Comparison of ENCODE assay signal across 14 cellular contexts in the genomic region with DNA sequence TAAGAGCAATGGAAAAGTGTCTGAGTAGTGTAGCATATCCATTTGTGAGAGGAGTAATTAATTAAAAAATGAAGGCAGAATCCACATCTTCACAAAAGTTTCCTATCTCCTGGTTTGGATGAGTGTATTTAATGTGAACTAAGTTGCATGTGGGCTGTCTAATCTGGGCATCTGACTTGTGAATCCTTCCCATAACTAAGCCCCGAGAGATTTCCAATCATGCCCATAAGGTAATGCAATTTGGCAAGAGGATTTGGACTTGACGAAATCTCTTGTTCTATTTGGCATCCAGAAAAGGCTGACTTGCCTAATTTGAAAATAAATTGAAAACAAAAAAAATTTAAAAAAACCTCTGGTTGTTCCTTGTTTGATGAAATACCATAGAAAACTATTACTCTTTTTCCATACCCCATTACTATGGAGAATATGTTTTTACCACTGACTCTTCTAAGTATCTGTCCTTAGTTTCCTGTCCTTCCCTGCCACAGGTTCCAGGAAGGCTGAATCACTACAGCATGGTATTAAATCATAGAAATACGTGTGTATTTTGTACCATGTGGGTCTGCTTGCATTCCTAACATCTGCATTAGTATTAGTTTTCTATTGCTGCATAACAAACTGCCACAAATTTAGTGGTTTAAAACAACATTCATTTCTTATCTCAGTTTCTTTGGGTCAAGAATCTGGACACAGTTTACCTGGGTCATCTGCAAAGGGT. TPM values are rescaled to one million over a fixed set of nuclear protein-coding genes. Genes with fewer than 3 reads are reported as not detected.
A peak's percentile ranks its signal among the peaks of the same experiment; 100 is the strongest.
DNase-seq lines count a peak whose midpoint lies in the region; ATAC-seq and TF ChIP-seq lines count a peak whose summit lies in the region.
"Had no signal": no experiment of that assay in that cellular context is flagged by ENCODE, and none has a peak within 500 bp of the region (broad histone marks: within the 10 kb centered on the region; RNA-seq: fewer than 3 reads in every experiment).

No MANE protein-coding gene starts in this region.

- H3K27me3 ChIP-seq in fibroblast of lung (ENCODE audit: control insufficient read depth, insufficient read depth, low read length) (no peaks in the 10 kb centered on the region), skeletal muscle satellite cell (ENCODE audit: control insufficient read depth, insufficient read depth, low read length) (no peaks in the 10 kb centered on the region)
- H3K27me3 ChIP-seq in CD4-positive, alpha-beta T cell (ENCODE audit: control insufficient read depth, insufficient read depth, low read length) = no peaks in the 10 kb centered on the region
- H3K27me3 ChIP-seq: stomach had no signal

- H4K20me1 ChIP-seq in fibroblast of lung (ENCODE audit: control insufficient read depth, extremely low read depth, insufficient read depth, low read length) = no peaks in the 10 kb centered on the region

- CTCF ChIA-PET in CD4-positive, alpha-beta T cell (lab: Charles Lee) = no interaction called here

- DNase-seq in GM04503 (ENCODE audit: low read depth) (peak; percentile 55), fibroblast of lung (ENCODE audit: low read depth in 2 of 2) (peak; percentile 37 to 79)
- no peak for DNase-seq in CD4-positive, alpha-beta T cell
- DNase-seq: activated naive CD8-positive, alpha-beta T cell treated with anti-CD3 and anti-CD28 coated beads for 36 hours; C1 segment of cervical spinal cord; effector CD8-positive, alpha-beta T cell; PC-9; stomach had no signal

- H3K27ac Mint-ChIP-seq in activated T-helper 17 cell treated with anti-CD3 and anti-CD28 coated beads, Interleukin-2, amount 50 U/mL, for 72 hours = peak overlapping the region; percentile 56
- H3K27ac Mint-ChIP-seq in CD4-positive, alpha-beta T cell = no peak overlapping the region
- H3K27ac Mint-ChIP-seq: activated naive CD8-positive, alpha-beta T cell treated with anti-CD3 and anti-CD28 coated beads for 36 hours; T-helper 2 cell treated with Interferon-gamma antibody and Interleukin-4, amounts not matched to agents 5 μg/mL and 100 μg/mL, for 36 hours had no signal

- H3K4me1 ChIP-seq in fibroblast of lung (ENCODE audit: control insufficient read depth, extremely low read depth, insufficient read depth, low read length) (no peaks in the 10 kb centered on the region), skeletal muscle satellite cell (ENCODE audit: control insufficient read depth, insufficient read depth, low read length) (peaks cover 20% of the 10 kb centered on the region)

- H3K4me3 ChIP-seq in fibroblast of lung (replicated peaks in 1 of 4; ENCODE audit: control extremely low read depth in 1 of 4, insufficient read depth in 1 of 4, low read depth in 3 of 4, low read length in 4 of 4) (no peak overlapping the region), skeletal muscle satellite cell (ENCODE audit: low read length) (no peak overlapping the region)
- H3K4me3 ChIP-seq: PC-9, stomach had no signal

- H3K9me3 ChIP-seq in fibroblast of lung (ENCODE audit: control insufficient read depth, insufficient read depth, low read depth, low read length) (no peaks in the 10 kb centered on the region), skeletal muscle satellite cell (replicated peaks; ENCODE audit: low read length) (no peaks in the 10 kb centered on the region)
- H3K9me3 ChIP-seq in CD4-positive, alpha-beta T cell (ENCODE audit: control insufficient read depth, low read length) = no peaks in the 10 kb centered on the region
- H3K9me3 ChIP-seq: stomach had no signal

- POLR2A ChIA-PET in CD4-positive, alpha-beta T cell (lab: Charles Lee) = no interaction called here

- H3K36me3 Mint-ChIP-seq in activated T-helper 17 cell treated with anti-CD3 and anti-CD28 coated beads, Interleukin-2, amount 50 U/mL, for 72 hours (ENCODE audit: low read depth) = peaks cover 2% of the 10 kb centered on the region
- H3K36me3 Mint-ChIP-seq in CD4-positive, alpha-beta T cell (ENCODE audit: low read depth) = peaks cover 4% of the 10 kb centered on the region

- peak overlapping the region; percentile 21 for H3K4me3 Mint-ChIP-seq in activated T-helper 17 cell treated with anti-CD3 and anti-CD28 coated beads, Interleukin-2, amount 50 U/mL, for 72 hours
- no peak overlapping the region for H3K4me3 Mint-ChIP-seq in CD4-positive, alpha-beta T cell
- H3K4me3 Mint-ChIP-seq: activated naive CD8-positive, alpha-beta T cell treated with anti-CD3 and anti-CD28 coated beads for 36 hours; T-helper 2 cell treated with Interferon-gamma antibody and Interleukin-4, amounts not matched to agents 5 μg/mL and 100 μg/mL, for 36 hours had no signal

- H3K9me3 Mint-ChIP-seq in activated T-helper 17 cell treated with anti-CD3 and anti-CD28 coated beads, Interleukin-2, amount 50 U/mL, for 72 hours = no peaks in the 10 kb centered on the region
- no peaks in the 10 kb centered on the region for H3K9me3 Mint-ChIP-seq in CD4-positive, alpha-beta T cell
- H3K9me3 Mint-ChIP-seq: T-helper 2 cell treated with Interferon-gamma antibody and Interleukin-4, amounts not matched to agents 5 μg/mL and 100 μg/mL, for 36 hours had no signal

- H3K4me2 ChIP-seq in fibroblast of lung (ENCODE audit: extremely low read depth, insufficient read depth, low read length) (no peak overlapping the region), skeletal muscle satellite cell (ENCODE audit: low read length) (peak overlapping the region; percentile 28)
- H3K4me2 ChIP-seq: PC-9 had no signal

- H3K9ac ChIP-seq in fibroblast of lung (ENCODE audit: insufficient read depth, low read length) (no peak overlapping the region), skeletal muscle satellite cell (ENCODE audit: low read depth, low read length) (no peak overlapping the region)

- no peak overlapping the region for H2AFZ ChIP-seq in fibroblast of lung (ENCODE audit: low read length)
- H2AFZ ChIP-seq: PC-9 had no signal

- intact Hi-C loops in CD4-positive, alpha-beta T cell (cut with DNase I, micrococcal nuclease) = no loop called here

- peak; percentile 62 for ATAC-seq in activated T-helper 17 cell treated with anti-CD3 and anti-CD28 coated beads, Interleukin-2, amount 50 U/mL, for 72 hours (replicated peaks)
- ATAC-seq in GM21381 (IDR thresholded peaks at IDR 0.05; ENCODE audit: unreplicated experiment) = no peak
- ATAC-seq in HG03159 (IDR thresholded peaks at IDR 0.05; ENCODE audit: unreplicated experiment) = no peak
- ATAC-seq in HG03025 (IDR thresholded peaks at IDR 0.05; ENCODE audit: low FRiP score, unreplicated experiment) = no peak
- ATAC-seq in CD4-positive, alpha-beta T cell (ENCODE audit: poor library complexity) = no peak

- H3K36me3 ChIP-seq in fibroblast of lung (ENCODE audit: control insufficient read depth, insufficient read depth, low read length) (no peaks in the 10 kb centered on the region), skeletal muscle satellite cell (ENCODE audit: insufficient read depth, low read length) (no peaks in the 10 kb centered on the region)
- H3K36me3 ChIP-seq: stomach had no signal

- H3K27ac ChIP-seq in fibroblast of lung (ENCODE audit: insufficient read depth, low read length) = no peak overlapping the region
- no peak overlapping the region for H3K27ac ChIP-seq in CD4-positive, alpha-beta T cell (ENCODE audit: low read depth, low read length)
- H3K27ac ChIP-seq: PC-9 had no signal

- TF ChIP-seq CTCF in fibroblast of lung (conservative IDR thresholded peaks at IDR 0.05 in 1 of 2, IDR thresholded peaks at IDR 0.05 in 1 of 2; ENCODE audit: low read depth in 1 of 2, low read length in 2 of 2) = no peak
- TF ChIP-seq CTCF in CD4-positive, alpha-beta T cell (IDR thresholded peaks at IDR 0.05) = no peak

- no peaks in the 10 kb centered on the region for H3K27me3 Mint-ChIP-seq in activated T-helper 17 cell treated with anti-CD3 and anti-CD28 coated beads, Interleukin-2, amount 50 U/mL, for 72 hours
- no peaks in the 10 kb centered on the region for H3K27me3 Mint-ChIP-seq in CD4-positive, alpha-beta T cell
- H3K27me3 Mint-ChIP-seq: activated naive CD8-positive, alpha-beta T cell treated with anti-CD3 and anti-CD28 coated beads for 36 hours had no signal

- peaks cover 40% of the 10 kb centered on the region for H3K4me1 Mint-ChIP-seq in activated T-helper 17 cell treated with anti-CD3 and anti-CD28 coated beads, Interleukin-2, amount 50 U/mL, for 72 hours
- H3K4me1 Mint-ChIP-seq in CD4-positive, alpha-beta T cell (ENCODE audit: low read depth) = peaks cover 26% of the 10 kb centered on the region

- no peaks in the 10 kb centered on the region for H3K79me2 ChIP-seq in fibroblast of lung (ENCODE audit: control insufficient read depth, insufficient read depth, low read length)

RNA-seq across cellular contexts. Expression of gene ETV6, which starts 48.4 kb away (rescaled TPM):
- total RNA-seq in activated T-helper 17 cell treated with anti-CD3 and anti-CD28 coated beads, Interleukin-2, amount 50 U/mL, for 72 hours = 10 to 100 TPM; 45.9 to 49.0 TPM
- total RNA-seq in fibroblast of lung = 3.6 and 4.3 TPM in 2 replicates
- polyA plus RNA-seq in fibroblast of lung = 4.5 and 8.9 TPM in 2 replicates
- 3.4 and 7.1 TPM in 2 replicates for polyA plus RNA-seq in fibroblast of lung (2012)
- 7.5 and 12.1 TPM in 2 replicates for polyA minus RNA-seq in fibroblast of lung (ENCODE audit: low replicate concordance)
- total RNA-seq in skeletal muscle satellite cell (2012; rRNA removed) = 4.3 and 4.4 TPM in 2 replicates
- 10 to 100 TPM; 28.5 to 30.2 TPM for total RNA-seq in CD4-positive, alpha-beta T cell

Comparison
In these comparisons a context has a peak if more than half of its experiments do, and no peak if none do; other contexts are left out.
1. DNase-seq: peak in GM04503 (single experiment) and fibroblast of lung (2 of 2); none in CD4-positive, alpha-beta T cell (0 of 10).